ENCODE assay signal across 11 cellular contexts in genomic region chr3:149603126-149604074, GRCh38. TPM values are rescaled to one million over a fixed set of nuclear protein-coding genes. Genes with fewer than 3 reads are reported as not detected.
DNase-seq lines count a peak whose midpoint lies in the region; TF ChIP-seq lines count a peak whose summit lies in the region.
"Had no signal": no experiment of that assay in that cellular context is flagged by ENCODE, and none has a peak within 500 bp of the region (broad histone marks: within the 10 kb centered on the region; RNA-seq: fewer than 3 reads in every experiment).

No MANE protein-coding gene starts in this region.

- H3K9me3 Mint-ChIP-seq in nephron progenitor cell: no peaks in the 10 kb centered on the region

- CTCF ChIA-PET in GM10248 (lab: Yijun Ruan, JAX): interaction anchor here (1.0 to 3.4 kb wide), 13 partner anchors 7 to 168 kb away, joined by 3 to 15 read pairs (median 4); no protein-coding TSS in a partner anchor

- TF ChIP-seq CTCF in nephron progenitor cell (IDR thresholded peaks at IDR 0.05): no peak
- TF ChIP-seq CTCF in GM10248 (IDR thresholded peaks at IDR 0.05; ENCODE audit: control extremely low read depth, extremely low read depth, low read depth, missing control alignments): no peak
- TF ChIP-seq CTCF in BE2C (IDR thresholded peaks at IDR 0.05; ENCODE audit: low read depth, low read length): no peak

- H3K36me3 ChIP-seq in BE2C: no peaks in the 10 kb centered on the region
- H3K36me3 ChIP-seq: suprapubic skin had no signal

- H3K4me1 Mint-ChIP-seq in nephron progenitor cell: peaks cover 51% of the 10 kb centered on the region

- H3K4me3 ChIP-seq in BE2C (ENCODE audit: low read depth, low read length): no peak overlapping the region
- H3K4me3 ChIP-seq: suprapubic skin had no signal

- peak overlapping the region; percentile 84 for H3K27ac Mint-ChIP-seq in nephron progenitor cell

- H3K27me3 ChIP-seq in BE2C: no peaks in the 10 kb centered on the region
- H3K27me3 ChIP-seq: suprapubic skin had no signal

- in situ Hi-C loops in Caki2 (cut with HindIII; ENCODE audit: low pct_unique_long_range_greater_than_20kb, low sequenced_read_pairs): no loop called here

- H3K4me3 Mint-ChIP-seq in nephron progenitor cell: no peak overlapping the region

- no peaks in the 10 kb centered on the region for H3K27me3 Mint-ChIP-seq in nephron progenitor cell (ENCODE audit: low read depth, poor library complexity)

- peak; percentile 94 for DNase-seq in Caki2 (ENCODE audit: low read depth)
- peak; percentile 73 for DNase-seq in NCI-H1048 (lab: John Stamatoyannopoulos, UW)
- DNase-seq in dedifferentiated amniotic fluid mesenchymal stem cell (ENCODE audit: extremely low spot score): peak; percentile 68
- no peak for DNase-seq in nephron progenitor cell
- DNase-seq in cortex of kidney (lab: John Stamatoyannopoulos, UW): no peak
- no peak for DNase-seq in GM10248 (ENCODE audit: extremely low spot score)
- DNase-seq in BE2C: no peak
- DNase-seq in activated CD8-positive, alpha-beta memory T cell treated with anti-CD3 and anti-CD28 coated beads, Interleukin-2, amount 50 U/mL, for 4 hours: no peak
- DNase-seq: activated CD8-positive, alpha-beta memory T cell treated with anti-CD3 and anti-CD28 coated beads for 24 hours; Kasumi-1 had no signal

- POLR2A ChIA-PET in GM10248 (lab: Yijun Ruan, JAX): no interaction called here

- H3K36me3 Mint-ChIP-seq in nephron progenitor cell (ENCODE audit: low read depth): peaks cover 12% of the 10 kb centered on the region

- H3K9me3 ChIP-seq in BE2C: no peaks in the 10 kb centered on the region
- H3K9me3 ChIP-seq: suprapubic skin had no signal

- no peaks in the 10 kb centered on the region for H3K4me1 ChIP-seq in BE2C

RNA-seq across cellular contexts. Expression of gene WWTR1, which starts 54.4 kb away (rescaled TPM):
- 130 and 197 TPM in 2 replicates for total RNA-seq in Caki2 (2014; rRNA removed; shearing (Covaris generic); ENCODE audit: low replicate concordance)
- polyA plus RNA-seq in BE2C (2012; ENCODE audit: insufficient read depth, insufficient read length, low read depth): 1.7 TPM

Comparison
In these comparisons a context has a peak if more than half of its experiments do, and no peak if none do; other contexts are left out.
1. DNase-seq: peak in Caki2 (single experiment), NCI-H1048 (single experiment) and dedifferentiated amniotic fluid mesenchymal stem cell (single experiment); none in nephron progenitor cell (single experiment), cortex of kidney (single experiment), GM10248 (single experiment), BE2C (single experiment) and activated CD8-positive, alpha-beta memory T cell treated with anti-CD3 and anti-CD28 coated beads, Interleukin-2, amount 50 U/mL, for 4 hours (single experiment).